21 cellular contexts compared by ENCODE assay signal in the genomic region with DNA sequence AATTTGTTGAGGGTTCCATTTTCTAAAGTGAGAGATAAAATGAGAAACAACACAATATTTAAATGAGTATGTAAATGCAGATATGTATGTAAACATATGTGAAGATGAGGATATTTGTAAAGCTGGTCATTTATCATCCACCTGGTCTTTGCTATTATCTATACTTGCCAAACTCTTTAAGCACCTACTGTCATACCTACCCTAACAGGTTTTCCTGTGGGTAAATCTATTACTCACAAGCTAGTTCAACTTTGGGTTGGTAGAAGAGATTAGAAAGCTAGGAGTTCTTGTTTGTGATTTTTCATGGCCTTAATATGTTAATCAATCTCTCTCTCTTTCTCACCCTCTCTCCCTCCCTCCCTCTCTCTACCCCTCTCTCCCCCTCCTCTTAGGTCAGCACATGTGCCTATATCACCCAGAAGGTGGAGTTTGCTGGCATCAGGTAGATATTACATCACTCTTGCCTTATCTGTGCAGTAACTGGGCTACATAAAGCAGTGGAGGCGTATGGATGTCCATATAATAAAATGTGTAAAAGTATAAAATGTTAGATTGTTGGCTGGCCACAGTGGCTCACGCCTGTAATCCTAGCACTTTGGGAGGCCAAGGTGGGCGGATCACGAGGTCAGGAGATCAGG. TPM values are rescaled to one million over a fixed set of nuclear protein-coding genes. Genes with fewer than 3 reads are reported as not detected.
DNase-seq lines count a peak whose midpoint lies in the region; ATAC-seq and TF ChIP-seq lines count a peak whose summit lies in the region.
"Had no signal": no experiment of that assay in that cellular context is flagged by ENCODE, and none has a peak within 500 bp of the region (broad histone marks: within the 10 kb centered on the region; RNA-seq: fewer than 3 reads in every experiment).

No MANE protein-coding gene starts in this region.

- no peak overlapping the region for H3K27ac ChIP-seq in heart left ventricle
- H3K27ac ChIP-seq: 22Rv1; BLaER1 treated with 17β-estradiol and CSF1 and Interleukin-3, amounts not matched to agents 10 nM and 100 nM had no signal

- no peak overlapping the region for H3K4me3 Mint-ChIP-seq in activated naive CD8-positive, alpha-beta T cell treated with anti-CD3 and anti-CD28 coated beads for 36 hours
- H3K4me3 Mint-ChIP-seq in activated naive CD8-positive, alpha-beta T cell treated with anti-CD3 and anti-CD28 coated beads, Interleukin-2, amount 50 U/mL, for 24 hours: no peak overlapping the region
- H3K4me3 Mint-ChIP-seq in stimulated activated naive B cell treated with anti-CD40 and anti-IgM and Interleukin-4, amounts not matched to agents 10 μg/mL and 1 μg/mL and 100 μg/mL, for 72 hours: no peak overlapping the region
- H3K4me3 Mint-ChIP-seq: CD4-positive, alpha-beta memory T cell; HFFc6 had no signal

- H3K9me3 ChIP-seq in heart left ventricle: no peaks in the 10 kb centered on the region
- H3K9me3 ChIP-seq: BLaER1 treated with 17β-estradiol and CSF1 and Interleukin-3, amounts not matched to agents 10 nM and 100 nM; MG63 had no signal

- ATAC-seq in activated CD4-positive, CD25-positive, alpha-beta regulatory T cell treated with anti-CD3 and anti-CD28 coated beads, Interleukin-2, amount 50 U/mL, for 24 hours: peak; percentile 41 to 65
- ATAC-seq in activated naive CD8-positive, alpha-beta T cell treated with anti-CD3 and anti-CD28 coated beads, Interleukin-2, amount 50 U/mL, for 24 hours: no peak
- peak in 1 of 2 donors; percentile 27 for ATAC-seq in stimulated activated naive B cell treated with anti-CD40 and anti-IgM and Interleukin-4, amounts not matched to agents 10 μg/mL and 1 μg/mL and 100 μg/mL, for 72 hours (replicated peaks)
- no peak for ATAC-seq in heart left ventricle

- peaks cover 27% of the 10 kb centered on the region for H3K36me3 Mint-ChIP-seq in activated naive CD8-positive, alpha-beta T cell treated with anti-CD3 and anti-CD28 coated beads for 36 hours
- peaks cover 35% of the 10 kb centered on the region for H3K36me3 Mint-ChIP-seq in activated naive CD8-positive, alpha-beta T cell treated with anti-CD3 and anti-CD28 coated beads, Interleukin-2, amount 50 U/mL, for 24 hours (ENCODE audit: low read depth)
- peaks cover 18 to 32% of the 10 kb centered on the region in 2 donors for H3K36me3 Mint-ChIP-seq in stimulated activated naive B cell treated with anti-CD40 and anti-IgM and Interleukin-4, amounts not matched to agents 10 μg/mL and 1 μg/mL and 100 μg/mL, for 72 hours

- 96 to 97% (median 97%) methylated on average over 4 of the region's 4 CpGs for WGBS in heart left ventricle, 4 donors

- no peaks in the 10 kb centered on the region for H3K9me3 Mint-ChIP-seq in activated naive CD8-positive, alpha-beta T cell treated with anti-CD3 and anti-CD28 coated beads for 36 hours
- H3K9me3 Mint-ChIP-seq in activated naive CD8-positive, alpha-beta T cell treated with anti-CD3 and anti-CD28 coated beads, Interleukin-2, amount 50 U/mL, for 24 hours: no peaks in the 10 kb centered on the region
- H3K9me3 Mint-ChIP-seq in stimulated activated naive B cell treated with anti-CD40 and anti-IgM and Interleukin-4, amounts not matched to agents 10 μg/mL and 1 μg/mL and 100 μg/mL, for 72 hours: no peaks in the 10 kb centered on the region
- H3K9me3 Mint-ChIP-seq: CD4-positive, alpha-beta memory T cell; HFFc6 had no signal

- TF ChIP-seq CTCF in epithelial cell of esophagus (IDR thresholded peaks at IDR 0.05; ENCODE audit: insufficient read depth, low read depth, low read length, missing control alignments): no peak
- TF ChIP-seq CTCF in heart left ventricle (IDR thresholded peaks at IDR 0.05): no peak

- no peak overlapping the region for H3K4me3 ChIP-seq in epithelial cell of esophagus (ENCODE audit: low read length)
- no peak overlapping the region for H3K4me3 ChIP-seq in heart left ventricle
- H3K4me3 ChIP-seq: BLaER1 treated with 17β-estradiol and CSF1 and Interleukin-3, amounts not matched to agents 10 nM and 100 nM; MG63 had no signal

- DNase-seq in activated CD4-positive, CD25-positive, alpha-beta regulatory T cell (lab: John Stamatoyannopoulos, UW): no peak
- DNase-seq in activated naive CD8-positive, alpha-beta T cell treated with anti-CD3 and anti-CD28 coated beads for 36 hours: no peak
- no peak for DNase-seq in activated naive CD8-positive, alpha-beta T cell treated with anti-CD3 and anti-CD28 coated beads, Interleukin-2, amount 50 U/mL, for 24 hours
- DNase-seq in epithelial cell of esophagus (ENCODE audit: low read depth): peak; percentile 63
- no peak for DNase-seq in stimulated activated naive B cell treated with anti-CD40 and anti-IgM and Interleukin-4, amounts not matched to agents 10 μg/mL and 1 μg/mL and 100 μg/mL, for 72 hours
- no peak for DNase-seq in HT-29 (ENCODE audit: low spot score)
- no peak for DNase-seq in heart left ventricle
- DNase-seq: CD4-positive, alpha-beta memory T cell; DND-41; H7; HFFc6; Kasumi-1; MG63; NCI-H1048; NCI-H1417 treated with DMSO at 0.1 percent for 48 hours; NCI-H187; NCI-H446 treated with DMSO at 0.1 percent for 48 hours; NCI-H526 treated with DMSO at 0.1 percent for 48 hours had no signal

- no peak for TF ChIP-seq POLR2A in heart left ventricle (IDR thresholded peaks at IDR 0.05)

- no peaks in the 10 kb centered on the region for H3K27me3 Mint-ChIP-seq in activated naive CD8-positive, alpha-beta T cell treated with anti-CD3 and anti-CD28 coated beads for 36 hours
- H3K27me3 Mint-ChIP-seq in activated naive CD8-positive, alpha-beta T cell treated with anti-CD3 and anti-CD28 coated beads, Interleukin-2, amount 50 U/mL, for 24 hours: no peaks in the 10 kb centered on the region
- H3K27me3 Mint-ChIP-seq in stimulated activated naive B cell treated with anti-CD40 and anti-IgM and Interleukin-4, amounts not matched to agents 10 μg/mL and 1 μg/mL and 100 μg/mL, for 72 hours: no peaks in the 10 kb centered on the region
- H3K27me3 Mint-ChIP-seq: CD4-positive, alpha-beta memory T cell had no signal

- no peaks in the 10 kb centered on the region for H3K4me1 ChIP-seq in heart left ventricle
- H3K4me1 ChIP-seq: BLaER1 treated with 17β-estradiol and CSF1 and Interleukin-3, amounts not matched to agents 10 nM and 100 nM had no signal

- peaks cover 2% of the 10 kb centered on the region for H3K4me1 Mint-ChIP-seq in activated naive CD8-positive, alpha-beta T cell treated with anti-CD3 and anti-CD28 coated beads for 36 hours
- H3K4me1 Mint-ChIP-seq in activated naive CD8-positive, alpha-beta T cell treated with anti-CD3 and anti-CD28 coated beads, Interleukin-2, amount 50 U/mL, for 24 hours: peaks cover 17% of the 10 kb centered on the region
- H3K4me1 Mint-ChIP-seq in stimulated activated naive B cell treated with anti-CD40 and anti-IgM and Interleukin-4, amounts not matched to agents 10 μg/mL and 1 μg/mL and 100 μg/mL, for 72 hours: peaks cover 2 to 17% of the 10 kb centered on the region in 2 donors

- H3K27me3 ChIP-seq in heart left ventricle: no peaks in the 10 kb centered on the region
- H3K27me3 ChIP-seq: BLaER1 treated with 17β-estradiol and CSF1 and Interleukin-3, amounts not matched to agents 10 nM and 100 nM; MG63 had no signal

- intact Hi-C loops in heart left ventricle (cut with DNase I): no loop called here

- H3K36me3 ChIP-seq in heart left ventricle: peaks cover 0 to 98% (median 87%) of the 10 kb centered on the region in 9 donors

- peak overlapping the region; percentile 66 for H3K27ac Mint-ChIP-seq in activated naive CD8-positive, alpha-beta T cell treated with anti-CD3 and anti-CD28 coated beads for 36 hours
- no peak overlapping the region for H3K27ac Mint-ChIP-seq in activated naive CD8-positive, alpha-beta T cell treated with anti-CD3 and anti-CD28 coated beads, Interleukin-2, amount 50 U/mL, for 24 hours
- H3K27ac Mint-ChIP-seq in stimulated activated naive B cell treated with anti-CD40 and anti-IgM and Interleukin-4, amounts not matched to agents 10 μg/mL and 1 μg/mL and 100 μg/mL, for 72 hours: peak overlapping the region; percentile 86
- H3K27ac Mint-ChIP-seq: HFFc6 had no signal

RNA-seq across cellular contexts. Expression of a gene that starts 14.7 kb away (rescaled TPM):
- 10 to 100 TPM; 33.8 to 39.3 TPM for total RNA-seq in activated naive CD8-positive, alpha-beta T cell treated with anti-CD3 and anti-CD28 coated beads for 36 hours
- 10.0 and 10.7 TPM in 2 replicates for total RNA-seq in HT-29 (2014; rRNA removed; shearing (Covaris generic))
- 10 to 100 TPM in 6 of 9 donors, 1 to 10 TPM in 3; 6.4 to 21.4 (median 13.9) TPM for total RNA-seq in heart left ventricle
- polyA plus RNA-seq in heart left ventricle: 1 to 10 TPM; 5.7 to 8.6 TPM

RNA-seq across cellular contexts. Expression of a gene that starts 18.6 kb away (rescaled TPM):
- 10 to 100 TPM; 34.7 to 38.3 TPM for total RNA-seq in activated naive CD8-positive, alpha-beta T cell treated with anti-CD3 and anti-CD28 coated beads for 36 hours
- 5.3 and 6.9 TPM in 2 replicates for total RNA-seq in HT-29 (2014; rRNA removed; shearing (Covaris generic))
- 10 to 100 TPM in 8 of 9 donors, 1 to 10 TPM in 1; 6.6 to 29.1 (median 15.1) TPM for total RNA-seq in heart left ventricle
- polyA plus RNA-seq in heart left ventricle: 1 to 10 TPM; 4.3 to 8.0 TPM

Comparison
In these comparisons a context has a peak if more than half of its experiments do, and no peak if none do; other contexts are left out.
1. ATAC-seq: peak in activated CD4-positive, CD25-positive, alpha-beta regulatory T cell treated with anti-CD3 and anti-CD28 coated beads, Interleukin-2, amount 50 U/mL, for 24 hours (2 of 2); none in activated naive CD8-positive, alpha-beta T cell treated with anti-CD3 and anti-CD28 coated beads, Interleukin-2, amount 50 U/mL, for 24 hours (single experiment) and heart left ventricle (0 of 4).